ENCODE assay signal across 8 cellular contexts in genomic region chr4:2962099-2962455, GRCh38. TPM values are rescaled to one million over a fixed set of nuclear protein-coding genes. Genes with fewer than 3 reads are reported as not detected.
DNase-seq lines count a peak whose midpoint lies in the region; ATAC-seq and TF ChIP-seq lines count a peak whose summit lies in the region.

No MANE protein-coding gene starts in this region.

- no peaks in the 10 kb centered on the region for H3K9me3 Mint-ChIP-seq in nephron

- POLR2A ChIA-PET in OCI-LY7 (lab: Charles Lee) = interaction anchor here (0.6 to 1.5 kb wide), 8 partner anchors 16 to 392 kb away, joined by 3 to 6 read pairs (median 4); no protein-coding TSS in a partner anchor

- H3K9me3 ChIP-seq in OCI-LY7 (ENCODE audit: low read length) = no peaks in the 10 kb centered on the region

- TSS peak; percentile 83 for BruUV-seq in OCI-LY7 (replicated peaks; lab: Mats Ljungman, UMichigan)

- TF ChIP-seq CTCF in OCI-LY7 (conservative IDR thresholded peaks at IDR 0.05; ENCODE audit: low read length) (peak; percentile 62), cardiac fibroblast (IDR thresholded peaks at IDR 0.05; ENCODE audit: low read depth, low read length) (no peak), nephron (IDR thresholded peaks at IDR 0.05; ENCODE audit: unreplicated experiment in 3 of 3) (no peak)

- H3K27ac ChIP-seq in OCI-LY7 (ENCODE audit: low read depth, low read length, poor library complexity, severe bottlenecking) = peak overlapping the region; percentile 69

- H3K4me1 Mint-ChIP-seq in nephron = peaks cover 49% of the 10 kb centered on the region

- no peaks in the 10 kb centered on the region for H3K9me2 ChIP-seq in OCI-LY7 (ENCODE audit: insufficient read depth, low read length)

- H3K36me3 ChIP-seq in OCI-LY7 (ENCODE audit: insufficient read depth, low read length) = peaks cover 39% of the 10 kb centered on the region

- peaks cover 14% of the 10 kb centered on the region for H3K36me3 Mint-ChIP-seq in nephron (ENCODE audit: low read depth)

- no peak for ATAC-seq in GM18873 (IDR thresholded peaks at IDR 0.05; ENCODE audit: low FRiP score, unreplicated experiment)

- H3K27ac Mint-ChIP-seq in nephron = peak overlapping the region; percentile 83 to 98 (median 87)

- H3K4me3 ChIP-seq in OCI-LY7 (ENCODE audit: low read depth, low read length, poor library complexity, severe bottlenecking) (peak overlapping the region; percentile 83), cardiac fibroblast (replicated peaks in 1 of 2; ENCODE audit: low read depth in 2 of 2, low read length in 2 of 2) (peak overlapping the region; percentile 94 to 95)

- no peak overlapping the region for H2AFZ ChIP-seq in OCI-LY7 (ENCODE audit: low read length)

- H3K79me2 ChIP-seq in OCI-LY7 (ENCODE audit: insufficient read depth, low read depth, low read length) = peaks cover 62% of the 10 kb centered on the region

- intact Hi-C loops in OCI-LY7 (cut with micrococcal nuclease; ENCODE audit: unreplicated experiment) = loop anchor here (2.0 to 10.0 kb wide), 3 partner anchors 113 to 497 kb away; partner anchors contain the start of genes HTT, HTT-AS and RNF4

- peak overlapping the region; percentile 94 to 96 (median 94) for H3K4me3 Mint-ChIP-seq in nephron

- DNase-seq in DMS 273 (lab: John Stamatoyannopoulos, UW; ENCODE audit: unreplicated experiment) (peak; percentile 50), DMS 273 treated with DMSO at 0.1 percent for 48 hours (lab: John Stamatoyannopoulos, UW) (no peak), OCI-LY7 (ENCODE audit: low spot score) (peak; percentile 82), cardiac fibroblast (ENCODE audit: low read depth in 2 of 2) (no peak), GM03348 (ENCODE audit: low spot score) (no peak), LoVo (ENCODE audit: low spot score) (no peak)

- H3K4me2 ChIP-seq in OCI-LY7 (ENCODE audit: low read length) = peak overlapping the region; percentile 78

- H3K27me3 Mint-ChIP-seq in nephron (ENCODE audit: low read depth) = no peaks in the 10 kb centered on the region

- peaks cover 8% of the 10 kb centered on the region for H4K20me1 ChIP-seq in OCI-LY7 (ENCODE audit: insufficient read depth, low read length)

- CTCF ChIA-PET in OCI-LY7 (lab: Charles Lee; ENCODE audit: unreplicated experiment) = no interaction called here

- H3K4me1 ChIP-seq in OCI-LY7 (ENCODE audit: insufficient read depth, low read length, poor library complexity, severe bottlenecking) = peaks cover 22% of the 10 kb centered on the region

RNA-seq across cellular contexts. Expression of gene NOP14, which starts 1.1 kb away (rescaled TPM):
- total RNA-seq in OCI-LY7 (2014; rRNA removed; shearing (Covaris generic)) = 31.7 and 35.9 TPM in 2 replicates
- total RNA-seq in OCI-LY7 (2022) = 56.7 and 66.2 TPM in 2 replicates

RNA-seq across cellular contexts. Expression of gene GRK4, which starts 1.3 kb away (rescaled TPM):
- 5.3 and 6.5 TPM in 2 replicates for total RNA-seq in OCI-LY7 (2014; rRNA removed; shearing (Covaris generic))
- 8.9 and 9.1 TPM in 2 replicates for total RNA-seq in OCI-LY7 (2022)

Comparison
In these comparisons a context has a peak if more than half of its experiments do, and no peak if none do; other contexts are left out.
1. DNase-seq: peak in DMS 273 (single experiment) and OCI-LY7 (single experiment); none in DMS 273 treated with DMSO at 0.1 percent for 48 hours (single experiment), cardiac fibroblast (0 of 2), GM03348 (single experiment) and LoVo (single experiment).